In the genomic region with DNA sequence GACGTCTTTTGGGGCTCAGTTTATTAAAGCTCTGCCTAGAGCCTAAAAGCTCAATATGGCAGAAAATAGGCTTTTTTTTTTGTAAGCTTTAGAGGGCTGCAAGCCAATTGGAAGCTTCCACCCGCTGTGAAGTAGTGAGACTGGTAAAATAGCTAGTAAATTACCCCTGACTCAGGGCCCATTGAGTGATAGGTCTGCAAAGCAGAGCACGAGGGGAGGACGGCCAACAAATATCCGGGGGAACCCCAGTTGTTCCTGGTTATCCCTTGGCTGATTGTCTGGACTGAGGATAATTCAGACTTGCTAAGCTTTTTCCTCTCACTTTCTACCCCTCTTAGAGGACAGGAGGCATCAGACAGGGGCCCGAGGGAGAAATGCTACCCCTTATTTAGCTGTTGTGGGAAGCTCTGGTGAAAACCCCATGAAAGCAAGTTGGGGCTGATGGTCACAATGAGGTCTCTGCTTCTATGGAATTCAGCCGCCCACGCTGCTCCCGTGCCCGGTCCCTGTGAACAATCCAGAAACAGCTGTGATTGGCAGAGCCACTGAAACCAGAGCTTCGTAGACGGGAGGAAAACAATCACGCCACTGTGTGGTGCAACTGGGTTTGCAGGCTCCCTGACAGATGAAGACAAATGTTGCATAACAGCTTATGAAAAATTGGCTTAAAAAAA, we compare ENCODE assay signal across 9 cellular contexts.
A peak's percentile ranks its signal among the peaks of the same experiment; 100 is the strongest.
DNase-seq lines count a peak whose midpoint lies in the region; ATAC-seq and TF ChIP-seq lines count a peak whose summit lies in the region.
"Had no signal": no experiment of that assay in that cellular context is flagged by ENCODE, and none has a peak within 500 bp of the region (broad histone marks: within the 10 kb centered on the region; RNA-seq: fewer than 3 reads in every experiment).

No MANE protein-coding gene starts in this region.

- no peak overlapping the region for H3K4me3 ChIP-seq in RWPE2 (ENCODE audit: severe bottlenecking)

- H3K4me3 Mint-ChIP-seq in neural crest cell = peak overlapping the region; percentile 45
- H3K4me3 Mint-ChIP-seq: CD4-positive, CD25-positive, alpha-beta regulatory T cell had no signal

- H3K27ac ChIP-seq in RWPE2 (ENCODE audit: poor library complexity, severe bottlenecking) = no peak overlapping the region

- no peaks in the 10 kb centered on the region for H3K36me3 ChIP-seq in RWPE2 (ENCODE audit: low read depth)

- ATAC-seq in RWPE2 (ENCODE audit: low read depth) = peak; percentile 92
- ATAC-seq in GM21423 (IDR thresholded peaks at IDR 0.05; ENCODE audit: unreplicated experiment) = no peak
- no peak for ATAC-seq in GM21786 (IDR thresholded peaks at IDR 0.05; ENCODE audit: unreplicated experiment)

- peaks cover 45% of the 10 kb centered on the region for H3K4me1 Mint-ChIP-seq in neural crest cell

- H3K4me1 ChIP-seq in RWPE2 (ENCODE audit: insufficient read depth, poor library complexity, severe bottlenecking) = peaks cover 3% of the 10 kb centered on the region

- no peaks in the 10 kb centered on the region for H3K27me3 ChIP-seq in RWPE2 (ENCODE audit: insufficient read depth, poor library complexity, severe bottlenecking)

- H3K9me3 ChIP-seq in RWPE2 (ENCODE audit: severe bottlenecking) = no peaks in the 10 kb centered on the region

- peak; percentile 20 for DNase-seq in NCI-H82 (lab: John Stamatoyannopoulos, UW)
- DNase-seq in NCI-H82 treated with DMSO at 0.1 percent for 48 hours (lab: John Stamatoyannopoulos, UW; ENCODE audit: unreplicated experiment) = no peak
- DNase-seq in RWPE2 (ENCODE audit: low spot score) = peak; percentile 75
- peak; percentile 91 for DNase-seq in fibroblast of peridontal ligament (ENCODE audit: extremely low read depth)
- DNase-seq in neural crest cell (ENCODE audit: low read depth, low spot score) = peak; percentile 62
- DNase-seq in NCI-H774 (lab: John Stamatoyannopoulos, UW) = no peak

- H3K36me3 Mint-ChIP-seq in neural crest cell (ENCODE audit: low read depth) = no peaks in the 10 kb centered on the region
- H3K36me3 Mint-ChIP-seq: CD4-positive, CD25-positive, alpha-beta regulatory T cell had no signal

- TF ChIP-seq CTCF in RWPE2 (IDR thresholded peaks at IDR 0.05; ENCODE audit: poor library complexity, severe bottlenecking) (peak; percentile 62), neural crest cell (conservative IDR thresholded peaks at IDR 0.05) (peak; percentile 61)

- H3K27me3 Mint-ChIP-seq in neural crest cell (ENCODE audit: low read depth) = no peaks in the 10 kb centered on the region

- H3K9me3 Mint-ChIP-seq in neural crest cell = no peaks in the 10 kb centered on the region

- H3K27ac Mint-ChIP-seq in neural crest cell (ENCODE audit: unreplicated experiment) = peak overlapping the region; percentile 97

Comparison
In these comparisons a context has a peak if more than half of its experiments do, and no peak if none do; other contexts are left out.
1. DNase-seq: peak in NCI-H82 (single experiment), RWPE2 (single experiment), fibroblast of peridontal ligament (single experiment) and neural crest cell (single experiment); none in NCI-H82 treated with DMSO at 0.1 percent for 48 hours (single experiment) and NCI-H774 (single experiment).